Comparison of ENCODE assay signal across 8 cellular contexts in the genomic region with DNA sequence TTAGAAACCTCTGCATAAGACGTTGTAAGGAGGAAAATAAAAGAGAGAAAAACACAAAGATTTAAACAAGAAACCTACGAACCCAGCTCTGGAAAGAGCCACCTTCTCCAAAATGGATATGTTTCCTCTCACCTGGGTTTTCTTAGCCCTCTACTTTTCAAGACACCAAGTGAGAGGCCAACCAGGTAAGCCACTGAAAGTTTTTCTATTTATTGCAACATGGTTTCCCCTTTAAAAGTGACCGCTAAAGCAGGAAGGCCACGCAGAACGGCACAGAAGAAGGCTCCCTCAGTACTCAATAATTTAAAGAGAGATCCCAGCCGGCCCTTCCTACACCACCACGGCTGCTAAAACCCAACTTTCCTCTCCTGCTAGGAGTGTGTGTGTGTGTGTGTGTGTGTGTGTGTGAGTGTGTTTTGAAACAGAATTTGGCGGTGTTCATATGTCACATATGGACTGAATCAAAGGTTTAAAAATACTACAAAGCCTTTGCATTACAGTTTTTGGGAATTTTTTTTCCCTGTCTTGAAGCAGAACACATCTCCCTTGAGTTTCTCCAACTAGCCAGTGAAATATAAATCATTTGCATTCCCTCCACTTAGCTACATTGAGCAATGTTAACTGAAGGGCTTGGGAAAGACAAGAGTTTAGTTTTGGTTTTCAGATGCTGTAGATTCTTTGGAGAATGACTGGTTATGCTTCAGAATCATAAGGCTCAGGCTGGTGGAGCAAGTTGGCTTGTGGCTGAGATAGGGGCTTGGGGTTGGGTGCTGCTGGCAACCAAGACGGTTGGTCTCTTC. TPM values are rescaled to one million over a fixed set of nuclear protein-coding genes. Genes with fewer than 3 reads are reported as not detected.
DNase-seq lines count a peak whose midpoint lies in the region; ATAC-seq and TF ChIP-seq lines count a peak whose summit lies in the region.

No MANE protein-coding gene starts in this region.

- H4K20me1 ChIP-seq in Karpas-422 (ENCODE audit: insufficient read depth, low read depth, low read length) = no peaks in the 10 kb centered on the region

- peak overlapping the region; percentile 69 to 91 (median 78) for H3K4me3 Mint-ChIP-seq in naive thymus-derived CD4-positive, alpha-beta T cell

- H3K9me2 ChIP-seq in Karpas-422 (replicated peaks; ENCODE audit: insufficient read depth, low read length) = no peaks in the 10 kb centered on the region

- H3K9me3 Mint-ChIP-seq in naive thymus-derived CD4-positive, alpha-beta T cell = peaks cover 0 to 1% (median 0%) of the 10 kb centered on the region in 11 donors

- H2AFZ ChIP-seq in Karpas-422 (ENCODE audit: low read length) = 0 out of 2 replicates have a peak overlapping the region, but pooled peaks have one; percentile 83

- H3K4me1 ChIP-seq in BE2C = peaks cover 14% of the 10 kb centered on the region
- H3K4me1 ChIP-seq in Karpas-422 (ENCODE audit: low read length) = peaks cover 39% of the 10 kb centered on the region
- H3K4me1 ChIP-seq in naive thymus-derived CD4-positive, alpha-beta T cell (ENCODE audit: control insufficient read depth in 2 of 2, insufficient read depth in 2 of 2, low read length in 2 of 2) = no peaks in the 10 kb centered on the region

- intact Hi-C loops in naive thymus-derived CD4-positive, alpha-beta T cell (cut with micrococcal nuclease) = loop anchor here in 1 of 2 donors (5.0 kb wide), 5 partner anchors 71 to 1576 kb away; no protein-coding TSS in a partner anchor

- H3K79me2 ChIP-seq in Karpas-422 (ENCODE audit: low read length) = no peaks in the 10 kb centered on the region

- H3K4me2 ChIP-seq in Karpas-422 (ENCODE audit: low read depth, low read length, poor library complexity, severe bottlenecking) = peak overlapping the region; percentile 85

- H3K9me3 ChIP-seq in BE2C (no peaks in the 10 kb centered on the region), Karpas-422 (ENCODE audit: low read length) (no peaks in the 10 kb centered on the region)
- H3K9me3 ChIP-seq in naive thymus-derived CD4-positive, alpha-beta T cell (ENCODE audit: control insufficient read depth in 2 of 3, low read length in 3 of 3) = no peaks in the 10 kb centered on the region

- peaks cover 0 to 5% (median 0%) of the 10 kb centered on the region in 5 donors for H3K36me3 Mint-ChIP-seq in naive thymus-derived CD4-positive, alpha-beta T cell

- H3K27me3 Mint-ChIP-seq in naive thymus-derived CD4-positive, alpha-beta T cell = peaks cover 67 to 81% (median 68%) of the 10 kb centered on the region in 5 donors

- CTCF ChIA-PET in naive thymus-derived CD4-positive, alpha-beta T cell (lab: Charles Lee) = interaction anchor here (0.7 to 1.1 kb wide), 2 partner anchors 65 to 991 kb away, joined by 3 read pairs; no protein-coding TSS in a partner anchor

- H3K27me3 ChIP-seq in BE2C (peaks cover 32% of the 10 kb centered on the region), Karpas-422 (ENCODE audit: low read length) (no peaks in the 10 kb centered on the region)
- H3K27me3 ChIP-seq in naive thymus-derived CD4-positive, alpha-beta T cell (ENCODE audit: control insufficient read depth in 2 of 2, insufficient read depth in 2 of 2, low read length in 2 of 2) = peaks cover 3 to 14% of the 10 kb centered on the region in 2 donors

- H3K4me1 Mint-ChIP-seq in naive thymus-derived CD4-positive, alpha-beta T cell = peaks cover 16 to 61% (median 34%) of the 10 kb centered on the region in 7 donors

- no peak for TF ChIP-seq CTCF in BE2C (IDR thresholded peaks at IDR 0.05; ENCODE audit: low read depth, low read length)

- H3K27ac ChIP-seq in Karpas-422 (ENCODE audit: low read length) = no peak overlapping the region
- no peak overlapping the region for H3K27ac ChIP-seq in naive thymus-derived CD4-positive, alpha-beta T cell (ENCODE audit: low read depth, low read length)

- H3K4me3 ChIP-seq in BE2C (ENCODE audit: low read depth, low read length) = peak overlapping the region; percentile 66
- peak overlapping the region; percentile 71 for H3K4me3 ChIP-seq in Karpas-422 (ENCODE audit: low read length)
- no peak overlapping the region for H3K4me3 ChIP-seq in naive thymus-derived CD4-positive, alpha-beta T cell (ENCODE audit: low read length)

- peak overlapping the region in 1 of 9 donors; percentile 38 for H3K27ac Mint-ChIP-seq in naive thymus-derived CD4-positive, alpha-beta T cell

- no peak for ATAC-seq in naive thymus-derived CD4-positive, alpha-beta T cell
- ATAC-seq in HG03108 (IDR thresholded peaks at IDR 0.05; ENCODE audit: unreplicated experiment) (no peak), GM21576 (IDR thresholded peaks at IDR 0.05; ENCODE audit: unreplicated experiment) (no peak)

- DNase-seq in BE2C = no peak
- DNase-seq in Karpas-422 = no peak
- DNase-seq in dedifferentiated amniotic fluid mesenchymal stem cell (ENCODE audit: extremely low spot score) = peak; percentile 80
- DNase-seq in naive thymus-derived CD4-positive, alpha-beta T cell = no peak
- DNase-seq in iPS-NIHi11 (ENCODE audit: low spot score) = no peak
- no peak for DNase-seq in globus pallidus (ENCODE audit: low spot score)

- peak overlapping the region; percentile 75 for H3K9ac ChIP-seq in Karpas-422 (ENCODE audit: low read length)

- POLR2A ChIA-PET in naive thymus-derived CD4-positive, alpha-beta T cell (lab: Charles Lee) = interaction anchor here (0.6 kb wide), 1 partner anchor 1297 kb away, joined by 3 read pairs; no protein-coding TSS in a partner anchor

- H3K36me3 ChIP-seq in BE2C (no peaks in the 10 kb centered on the region), Karpas-422 (ENCODE audit: insufficient read depth, low read length) (no peaks in the 10 kb centered on the region)
- no peaks in the 10 kb centered on the region for H3K36me3 ChIP-seq in naive thymus-derived CD4-positive, alpha-beta T cell (ENCODE audit: control insufficient read depth in 2 of 3, insufficient read depth in 3 of 3, low read length in 3 of 3)

RNA-seq across cellular contexts. Expression of gene NRP2, which starts 1.1 kb away (rescaled TPM):
- polyA plus RNA-seq in BE2C (2012; ENCODE audit: insufficient read depth, insufficient read length, low read depth) = 18.9 TPM
- 4.4 and 7.2 TPM in 2 replicates for total RNA-seq in Karpas-422 (2014; rRNA removed; shearing (Covaris generic); ENCODE audit: low replicate concordance)
- total RNA-seq in naive thymus-derived CD4-positive, alpha-beta T cell = 10 to 100 TPM in 1 of 5 experiments, 1 to 10 TPM in 3, under 1 TPM in 1; 0.50 to 23.7 (median 2.2) TPM
- under 1 TPM; 0.35 to 0.51 TPM for polyA plus RNA-seq in naive thymus-derived CD4-positive, alpha-beta T cell
